Comparison of ENCODE assay signal across 1 cellular context in the genomic region with DNA sequence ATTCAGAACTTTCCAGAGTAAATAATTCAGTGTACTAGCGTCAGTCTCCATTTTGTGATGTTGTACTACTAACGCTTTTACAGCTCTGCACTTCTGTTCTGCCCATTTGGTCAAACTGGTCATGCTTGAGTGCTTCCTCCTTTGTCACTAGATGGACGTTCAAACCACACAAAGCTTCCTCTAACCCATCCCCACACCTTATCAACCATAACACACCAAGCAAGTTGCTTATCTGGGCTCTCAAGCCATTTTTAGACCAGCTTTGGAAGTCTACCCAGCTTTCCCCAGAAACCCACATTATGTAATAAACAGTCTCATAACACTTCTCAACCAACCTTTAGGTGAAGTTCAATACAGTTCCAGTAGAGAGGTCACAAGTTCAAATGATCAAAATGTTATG.
TF ChIP-seq lines count a peak whose summit lies in the region.

No MANE protein-coding gene starts in this region.

TF ChIP-seq in K562, 482 proteins besides CTCF, POLR2A, EP300 and RAD21 (continued from another document and continues in another):
- TF ChIP-seq TAF9B (IDR thresholded peaks at IDR 0.05; ENCODE audit: partially characterized antibody): peak; percentile 48
- TF ChIP-seq MAFG (tag; conservative IDR thresholded peaks at IDR 0.05): no peak
- TF ChIP-seq, protein P1, sequence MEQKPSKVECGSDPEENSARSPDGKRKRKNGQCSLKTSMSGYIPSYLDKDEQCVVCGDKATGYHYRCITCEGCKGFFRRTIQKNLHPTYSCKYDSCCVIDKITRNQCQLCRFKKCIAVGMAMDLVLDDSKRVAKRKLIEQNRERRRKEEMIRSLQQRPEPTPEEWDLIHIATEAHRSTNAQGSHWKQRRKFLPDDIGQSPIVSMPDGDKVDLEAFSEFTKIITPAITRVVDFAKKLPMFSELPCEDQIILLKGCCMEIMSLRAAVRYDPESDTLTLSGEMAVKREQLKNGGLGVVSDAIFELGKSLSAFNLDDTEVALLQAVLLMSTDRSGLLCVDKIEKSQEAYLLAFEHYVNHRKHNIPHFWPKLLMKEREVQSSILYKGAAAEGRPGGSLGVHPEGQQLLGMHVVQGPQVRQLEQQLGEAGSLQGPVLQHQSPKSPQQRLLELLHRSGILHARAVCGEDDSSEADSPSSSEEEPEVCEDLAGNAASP (IDR thresholded peaks at IDR 0.05): no peak
- TF ChIP-seq, protein P2, sequence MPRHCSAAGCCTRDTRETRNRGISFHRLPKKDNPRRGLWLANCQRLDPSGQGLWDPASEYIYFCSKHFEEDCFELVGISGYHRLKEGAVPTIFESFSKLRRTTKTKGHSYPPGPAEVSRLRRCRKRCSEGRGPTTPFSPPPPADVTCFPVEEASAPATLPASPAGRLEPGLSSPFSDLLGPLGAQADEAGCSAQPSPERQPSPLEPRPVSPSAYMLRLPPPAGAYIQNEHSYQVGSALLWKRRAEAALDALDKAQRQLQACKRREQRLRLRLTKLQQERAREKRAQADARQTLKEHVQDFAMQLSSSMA (CRISPR knock-in tag; IDR thresholded peaks at IDR 0.05): no peak
- no peak for TF ChIP-seq TEAD2 (tag; IDR thresholded peaks at IDR 0.05)
- no peak for TF ChIP-seq ZNF134 (CRISPR knock-in tag; conservative IDR thresholded peaks at IDR 0.05)
- TF ChIP-seq CBFB (CRISPR knock-in tag; IDR thresholded peaks at IDR 0.05): no peak
- TF ChIP-seq ELF2 (CRISPR knock-in tag; IDR thresholded peaks at IDR 0.05): no peak
- TF ChIP-seq HMG20A (CRISPR knock-in tag; conservative IDR thresholded peaks at IDR 0.05): no peak
- TF ChIP-seq SRSF9 (IDR thresholded peaks at IDR 0.05; ENCODE audit: borderline replicate concordance, low read depth, low read length): no peak
- TF ChIP-seq KDM1A (IDR thresholded peaks at IDR 0.05): peak; percentile 85 to 92
- no peak for TF ChIP-seq PHF20 (IDR thresholded peaks at IDR 0.05; ENCODE audit: partially characterized antibody)
- TF ChIP-seq GTF2E2 (tag; IDR thresholded peaks at IDR 0.05): no peak
- TF ChIP-seq ETV6 (IDR thresholded peaks at IDR 0.05; ENCODE audit: borderline replicate concordance in 1 of 2, low read depth in 2 of 2, low read length in 1 of 2): 0 out of 4 replicates have a peak, but pooled peaks of 1 of the 2 experiments have one; percentile 42
- no peak for TF ChIP-seq ETV6 (CRISPR knock-in tag; IDR thresholded peaks at IDR 0.05; ENCODE audit: borderline replicate concordance)
- no peak for TF ChIP-seq JUNB (CRISPR knock-in tag; conservative IDR thresholded peaks at IDR 0.05)
- no peak for TF ChIP-seq GATAD2B (IDR thresholded peaks at IDR 0.05; ENCODE audit: borderline replicate concordance)
- TF ChIP-seq RB1 (IDR thresholded peaks at IDR 0.05; ENCODE audit: low read depth): no peak
- TF ChIP-seq ZBTB17 (CRISPR knock-in tag; IDR thresholded peaks at IDR 0.05): no peak
- peak; percentile 50 to 52; a peak in 3 of 4 replicates for TF ChIP-seq MAZ (CRISPR knock-in tag; conservative IDR thresholded peaks at IDR 0.05 in 1 of 2, IDR thresholded peaks at IDR 0.05 in 1 of 2)
- TF ChIP-seq, protein P3, sequence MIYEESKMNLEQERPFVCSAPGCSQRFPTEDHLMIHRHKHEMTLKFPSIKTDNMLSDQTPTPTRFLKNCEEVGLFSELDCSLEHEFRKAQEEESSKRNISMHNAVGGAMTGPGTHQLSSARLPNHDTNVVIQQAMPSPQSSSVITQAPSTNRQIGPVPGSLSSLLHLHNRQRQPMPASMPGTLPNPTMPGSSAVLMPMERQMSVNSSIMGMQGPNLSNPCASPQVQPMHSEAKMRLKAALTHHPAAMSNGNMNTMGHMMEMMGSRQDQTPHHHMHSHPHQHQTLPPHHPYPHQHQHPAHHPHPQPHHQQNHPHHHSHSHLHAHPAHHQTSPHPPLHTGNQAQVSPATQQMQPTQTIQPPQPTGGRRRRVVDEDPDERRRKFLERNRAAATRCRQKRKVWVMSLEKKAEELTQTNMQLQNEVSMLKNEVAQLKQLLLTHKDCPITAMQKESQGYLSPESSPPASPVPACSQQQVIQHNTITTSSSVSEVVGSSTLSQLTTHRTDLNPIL (CRISPR knock-in tag; IDR thresholded peaks at IDR 0.05): no peak
- TF ChIP-seq POLR2AphosphoS2 (IDR thresholded peaks at IDR 0.05; ENCODE audit: low read length): no peak
- no peak for TF ChIP-seq ZNF324 (CRISPR knock-in tag; IDR thresholded peaks at IDR 0.05)
- TF ChIP-seq, protein P4, sequence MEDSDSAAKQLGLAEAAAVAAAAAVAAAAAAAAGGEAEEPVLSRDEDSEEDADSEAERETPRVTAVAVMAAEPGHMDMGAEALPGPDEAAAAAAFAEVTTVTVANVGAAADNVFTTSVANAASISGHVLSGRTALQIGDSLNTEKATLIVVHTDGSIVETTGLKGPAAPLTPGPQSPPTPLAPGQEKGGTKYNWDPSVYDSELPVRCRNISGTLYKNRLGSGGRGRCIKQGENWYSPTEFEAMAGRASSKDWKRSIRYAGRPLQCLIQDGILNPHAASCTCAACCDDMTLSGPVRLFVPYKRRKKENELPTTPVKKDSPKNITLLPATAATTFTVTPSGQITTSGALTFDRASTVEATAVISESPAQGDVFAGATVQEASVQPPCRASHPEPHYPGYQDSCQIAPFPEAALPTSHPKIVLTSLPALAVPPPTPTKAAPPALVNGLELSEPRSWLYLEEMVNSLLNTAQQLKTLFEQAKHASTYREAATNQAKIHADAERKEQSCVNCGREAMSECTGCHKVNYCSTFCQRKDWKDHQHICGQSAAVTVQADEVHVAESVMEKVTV (CRISPR knock-in tag; IDR thresholded peaks at IDR 0.05): no peak
- no peak; the same call in 1 of the 2 replicates for TF ChIP-seq CBX5 (IDR thresholded peaks at IDR 0.05; ENCODE audit: borderline replicate concordance, low read depth)
- no peak for TF ChIP-seq FOXA1 (IDR thresholded peaks at IDR 0.05; ENCODE audit: borderline replicate concordance)
- TF ChIP-seq, protein P5, sequence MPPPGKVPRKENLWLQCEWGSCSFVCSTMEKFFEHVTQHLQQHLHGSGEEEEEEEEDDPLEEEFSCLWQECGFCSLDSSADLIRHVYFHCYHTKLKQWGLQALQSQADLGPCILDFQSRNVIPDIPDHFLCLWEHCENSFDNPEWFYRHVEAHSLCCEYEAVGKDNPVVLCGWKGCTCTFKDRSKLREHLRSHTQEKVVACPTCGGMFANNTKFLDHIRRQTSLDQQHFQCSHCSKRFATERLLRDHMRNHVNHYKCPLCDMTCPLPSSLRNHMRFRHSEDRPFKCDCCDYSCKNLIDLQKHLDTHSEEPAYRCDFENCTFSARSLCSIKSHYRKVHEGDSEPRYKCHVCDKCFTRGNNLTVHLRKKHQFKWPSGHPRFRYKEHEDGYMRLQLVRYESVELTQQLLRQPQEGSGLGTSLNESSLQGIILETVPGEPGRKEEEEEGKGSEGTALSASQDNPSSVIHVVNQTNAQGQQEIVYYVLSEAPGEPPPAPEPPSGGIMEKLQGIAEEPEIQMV (tag; conservative IDR thresholded peaks at IDR 0.05; ENCODE audit: low read depth): no peak
- TF ChIP-seq ASH1L (IDR thresholded peaks at IDR 0.05; ENCODE audit: borderline replicate concordance, low read depth, partially characterized antibody): no peak
- TF ChIP-seq SRSF1 (IDR thresholded peaks at IDR 0.05; ENCODE audit: low read depth, low read length): no peak
- 0 out of 2 replicates have a peak, but pooled peaks have one; percentile 68 for TF ChIP-seq TARDBP (IDR thresholded peaks at IDR 0.05)
- no peak for TF ChIP-seq ZFP30 (CRISPR knock-in tag; IDR thresholded peaks at IDR 0.05; ENCODE audit: borderline replicate concordance)
- no peak for TF ChIP-seq BDP1 (IDR thresholded peaks at IDR 0.05; ENCODE audit: insufficient read depth, insufficient read length)
- TF ChIP-seq SAFB (IDR thresholded peaks at IDR 0.05; ENCODE audit: borderline replicate concordance, low read depth, low read length): no peak
- no peak for TF ChIP-seq ZNF695 (CRISPR knock-in tag; IDR thresholded peaks at IDR 0.05)
- no peak for TF ChIP-seq RBM15 (IDR thresholded peaks at IDR 0.05; ENCODE audit: insufficient read depth, low read length)
- TF ChIP-seq ZNF561 (CRISPR knock-in tag; conservative IDR thresholded peaks at IDR 0.05): no peak
- TF ChIP-seq JUN (IDR thresholded peaks at IDR 0.05; ENCODE audit: borderline replicate concordance, low read depth, low read length): no peak
- no peak for TF ChIP-seq JUN (CRISPR knock-in tag; IDR thresholded peaks at IDR 0.05; ENCODE audit: borderline replicate concordance)
- TF ChIP-seq BCOR (IDR thresholded peaks at IDR 0.05): peak; percentile 82
- TF ChIP-seq ARID2 (IDR thresholded peaks at IDR 0.05): no peak
- 0 out of 2 replicates have a peak, but pooled peaks have one; percentile 38 for TF ChIP-seq DIDO1 (tag; IDR thresholded peaks at IDR 0.05; ENCODE audit: low read depth)
- TF ChIP-seq, protein P6, sequence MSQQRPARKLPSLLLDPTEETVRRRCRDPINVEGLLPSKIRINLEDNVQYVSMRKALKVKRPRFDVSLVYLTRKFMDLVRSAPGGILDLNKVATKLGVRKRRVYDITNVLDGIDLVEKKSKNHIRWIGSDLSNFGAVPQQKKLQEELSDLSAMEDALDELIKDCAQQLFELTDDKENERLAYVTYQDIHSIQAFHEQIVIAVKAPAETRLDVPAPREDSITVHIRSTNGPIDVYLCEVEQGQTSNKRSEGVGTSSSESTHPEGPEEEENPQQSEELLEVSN (IDR thresholded peaks at IDR 0.05; ENCODE audit: borderline replicate concordance in 1 of 2, extremely low read depth in 1 of 2, insufficient read depth in 1 of 2, insufficient read length in 1 of 2, low read depth in 1 of 2, low read length in 1 of 2, poor library complexity in 1 of 2, severe bottlenecking in 1 of 2): no peak
- peak; percentile 98 for TF ChIP-seq TAL1 (IDR thresholded peaks at IDR 0.05)
- TF ChIP-seq SPI1 (IDR thresholded peaks at IDR 0.05; ENCODE audit: borderline replicate concordance, low read depth, low read length): no peak
- TF ChIP-seq NFYB (IDR thresholded peaks at IDR 0.05; ENCODE audit: extremely low read depth, insufficient read length): no peak
- no peak for TF ChIP-seq ZNF384 (IDR thresholded peaks at IDR 0.05; ENCODE audit: low read depth, low read length)
- TF ChIP-seq, protein P7, sequence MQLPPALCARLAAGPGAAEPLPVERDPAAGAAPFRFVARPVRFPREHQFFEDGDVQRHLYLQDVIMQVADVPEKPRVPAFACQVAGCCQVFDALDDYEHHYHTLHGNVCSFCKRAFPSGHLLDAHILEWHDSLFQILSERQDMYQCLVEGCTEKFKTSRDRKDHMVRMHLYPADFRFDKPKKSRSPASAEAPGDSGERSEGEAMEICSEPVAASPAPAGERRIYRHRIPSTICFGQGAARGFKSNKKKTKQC (CRISPR knock-in tag; IDR thresholded peaks at IDR 0.05): no peak
- TF ChIP-seq, protein P8, sequence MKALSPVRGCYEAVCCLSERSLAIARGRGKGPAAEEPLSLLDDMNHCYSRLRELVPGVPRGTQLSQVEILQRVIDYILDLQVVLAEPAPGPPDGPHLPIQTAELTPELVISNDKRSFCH (CRISPR knock-in tag; IDR thresholded peaks at IDR 0.05): no peak
- TF ChIP-seq, protein P8 (tag; IDR thresholded peaks at IDR 0.05): peak; percentile 33; the same call in 1 of the 2 replicates
- TF ChIP-seq LCOR (CRISPR knock-in tag; IDR thresholded peaks at IDR 0.05): no peak
- TF ChIP-seq CXXC5 (CRISPR knock-in tag; IDR thresholded peaks at IDR 0.05): peak; percentile 93
- peak; percentile 58; the same call in 1 of the 2 replicates for TF ChIP-seq ZNF175 (CRISPR knock-in tag; IDR thresholded peaks at IDR 0.05; ENCODE audit: low read depth)
- TF ChIP-seq, protein P9, sequence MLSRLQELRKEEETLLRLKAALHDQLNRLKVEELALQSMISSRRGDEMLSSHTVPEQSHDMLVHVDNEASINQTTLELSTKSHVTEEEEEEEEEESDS (CRISPR knock-in tag; IDR thresholded peaks at IDR 0.05): no peak
- TF ChIP-seq NFRKB (IDR thresholded peaks at IDR 0.05; ENCODE audit: low read depth): 0 out of 2 replicates have a peak, but pooled peaks have one; percentile 40
- TF ChIP-seq, protein P10, sequence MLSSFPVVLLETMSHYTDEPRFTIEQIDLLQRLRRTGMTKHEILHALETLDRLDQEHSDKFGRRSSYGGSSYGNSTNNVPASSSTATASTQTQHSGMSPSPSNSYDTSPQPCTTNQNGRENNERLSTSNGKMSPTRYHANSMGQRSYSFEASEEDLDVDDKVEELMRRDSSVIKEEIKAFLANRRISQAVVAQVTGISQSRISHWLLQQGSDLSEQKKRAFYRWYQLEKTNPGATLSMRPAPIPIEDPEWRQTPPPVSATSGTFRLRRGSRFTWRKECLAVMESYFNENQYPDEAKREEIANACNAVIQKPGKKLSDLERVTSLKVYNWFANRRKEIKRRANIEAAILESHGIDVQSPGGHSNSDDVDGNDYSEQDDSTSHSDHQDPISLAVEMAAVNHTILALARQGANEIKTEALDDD (IDR thresholded peaks at IDR 0.05): peak; percentile 59; the same call in 1 of the 2 replicates
- TF ChIP-seq NFE2 (IDR thresholded peaks at IDR 0.05; ENCODE audit: low read depth): peak; percentile 12; the same call in 1 of the 2 replicates
- TF ChIP-seq ZNF143 (CRISPR knock-in tag; IDR thresholded peaks at IDR 0.05): no peak
- TF ChIP-seq, protein P11, sequence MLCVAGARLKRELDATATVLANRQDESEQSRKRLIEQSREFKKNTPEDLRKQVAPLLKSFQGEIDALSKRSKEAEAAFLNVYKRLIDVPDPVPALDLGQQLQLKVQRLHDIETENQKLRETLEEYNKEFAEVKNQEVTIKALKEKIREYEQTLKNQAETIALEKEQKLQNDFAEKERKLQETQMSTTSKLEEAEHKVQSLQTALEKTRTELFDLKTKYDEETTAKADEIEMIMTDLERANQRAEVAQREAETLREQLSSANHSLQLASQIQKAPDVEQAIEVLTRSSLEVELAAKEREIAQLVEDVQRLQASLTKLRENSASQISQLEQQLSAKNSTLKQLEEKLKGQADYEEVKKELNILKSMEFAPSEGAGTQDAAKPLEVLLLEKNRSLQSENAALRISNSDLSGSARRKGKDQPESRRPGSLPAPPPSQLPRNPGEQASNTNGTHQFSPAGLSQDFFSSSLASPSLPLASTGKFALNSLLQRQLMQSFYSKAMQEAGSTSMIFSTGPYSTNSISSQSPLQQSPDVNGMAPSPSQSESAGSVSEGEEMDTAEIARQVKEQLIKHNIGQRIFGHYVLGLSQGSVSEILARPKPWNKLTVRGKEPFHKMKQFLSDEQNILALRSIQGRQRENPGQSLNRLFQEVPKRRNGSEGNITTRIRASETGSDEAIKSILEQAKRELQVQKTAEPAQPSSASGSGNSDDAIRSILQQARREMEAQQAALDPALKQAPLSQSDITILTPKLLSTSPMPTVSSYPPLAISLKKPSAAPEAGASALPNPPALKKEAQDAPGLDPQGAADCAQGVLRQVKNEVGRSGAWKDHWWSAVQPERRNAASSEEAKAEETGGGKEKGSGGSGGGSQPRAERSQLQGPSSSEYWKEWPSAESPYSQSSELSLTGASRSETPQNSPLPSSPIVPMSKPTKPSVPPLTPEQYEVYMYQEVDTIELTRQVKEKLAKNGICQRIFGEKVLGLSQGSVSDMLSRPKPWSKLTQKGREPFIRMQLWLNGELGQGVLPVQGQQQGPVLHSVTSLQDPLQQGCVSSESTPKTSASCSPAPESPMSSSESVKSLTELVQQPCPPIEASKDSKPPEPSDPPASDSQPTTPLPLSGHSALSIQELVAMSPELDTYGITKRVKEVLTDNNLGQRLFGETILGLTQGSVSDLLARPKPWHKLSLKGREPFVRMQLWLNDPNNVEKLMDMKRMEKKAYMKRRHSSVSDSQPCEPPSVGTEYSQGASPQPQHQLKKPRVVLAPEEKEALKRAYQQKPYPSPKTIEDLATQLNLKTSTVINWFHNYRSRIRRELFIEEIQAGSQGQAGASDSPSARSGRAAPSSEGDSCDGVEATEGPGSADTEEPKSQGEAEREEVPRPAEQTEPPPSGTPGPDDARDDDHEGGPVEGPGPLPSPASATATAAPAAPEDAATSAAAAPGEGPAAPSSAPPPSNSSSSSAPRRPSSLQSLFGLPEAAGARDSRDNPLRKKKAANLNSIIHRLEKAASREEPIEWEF (CRISPR knock-in tag; IDR thresholded peaks at IDR 0.05): no peak
